8 cellular contexts compared by ENCODE assay signal in the genomic region with DNA sequence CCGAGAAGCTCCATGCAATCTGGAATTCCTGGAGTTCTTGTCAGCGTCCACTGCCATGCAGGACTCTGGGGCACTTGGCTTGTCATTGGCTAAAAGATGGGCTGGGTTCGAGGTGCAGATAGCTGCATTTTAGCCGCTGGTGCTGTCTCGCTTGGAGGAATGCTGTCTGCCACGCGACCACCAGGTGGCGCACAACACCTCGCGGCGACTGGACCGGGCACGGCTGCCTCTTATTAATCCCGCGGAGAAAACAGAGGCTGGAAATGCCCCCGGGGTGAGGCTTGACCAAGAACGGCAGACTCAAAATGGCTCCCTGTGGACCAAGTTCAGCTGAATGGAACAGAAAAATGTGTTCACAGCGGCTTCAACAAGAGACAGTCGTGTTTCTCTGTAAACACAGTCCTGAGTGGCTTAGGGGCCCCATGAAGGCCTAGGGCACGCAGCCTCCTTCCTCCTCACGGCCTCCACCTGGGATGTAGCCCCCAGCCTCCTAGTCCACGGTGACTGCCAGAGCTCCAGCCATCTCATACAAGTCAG. TPM values are rescaled to one million over a fixed set of nuclear protein-coding genes. Genes with fewer than 3 reads are reported as not detected.
DNase-seq lines count a peak whose midpoint lies in the region; ATAC-seq and TF ChIP-seq lines count a peak whose summit lies in the region.

No MANE protein-coding gene starts in this region.

- H3K27ac ChIP-seq in heart left ventricle: no peak overlapping the region

- intact Hi-C loops in heart left ventricle (cut with DNase I): loop anchor here (1.0 to 10.0 kb wide), 8 partner anchors 62 to 276 kb away; no protein-coding TSS in a partner anchor

- WGBS in heart left ventricle, 4 donors: 0 to 13% (median 12%) methylated on average over 3 to 22 of the region's 22 CpGs

- TF ChIP-seq CTCF in heart left ventricle (IDR thresholded peaks at IDR 0.05): peak; percentile 85 to 96 (median 92)

- H3K4me3 ChIP-seq in MG63 (no peak overlapping the region), heart left ventricle (no peak overlapping the region)

- ATAC-seq in GM21360 (IDR thresholded peaks at IDR 0.05; ENCODE audit: unreplicated experiment) (peak; percentile 48), heart left ventricle (peak in 3 of 4 donors; percentile 64 to 80 (median 74))

- H3K27me3 ChIP-seq in MG63: no peaks in the 10 kb centered on the region
- peaks cover 0 to 38% (median 4%) of the 10 kb centered on the region in 9 donors for H3K27me3 ChIP-seq in heart left ventricle

- H3K4me1 ChIP-seq in heart left ventricle: peaks cover 0 to 33% (median 4%) of the 10 kb centered on the region in 12 donors

- no peak for TF ChIP-seq POLR2A in heart left ventricle (IDR thresholded peaks at IDR 0.05)

- H3K36me3 ChIP-seq in MG63 (no peaks in the 10 kb centered on the region), heart left ventricle (no peaks in the 10 kb centered on the region)

- H3K9me3 ChIP-seq in MG63 (no peaks in the 10 kb centered on the region; the same call in 1 of the 2 replicates), heart left ventricle (peaks cover 0 to 8% (median under 1%) of the 10 kb centered on the region in 12 donors)

- DNase-seq in COLO829 (ENCODE audit: low spot score): peak; percentile 79
- peak; percentile 52 for DNase-seq in MG63
- peak; percentile 62 for DNase-seq in T follicular helper cell (ENCODE audit: low read depth)
- peak; percentile 65 for DNase-seq in activated naive CD8-positive, alpha-beta T cell treated with anti-CD3 and anti-CD28 coated beads, Interleukin-2, amount 50 U/mL, for 16 hours (ENCODE audit: low read depth, low spot score)
- DNase-seq in heart left ventricle: peak; percentile 67 to 90 (median 80)
- peak; percentile 45 for DNase-seq in putamen (ENCODE audit: low spot score)
- DNase-seq in KG1 (lab: John Stamatoyannopoulos, UW): no peak

RNA-seq across cellular contexts. Expression of a gene that starts 46.2 kb away (rescaled TPM):
- total RNA-seq in MG63 (2014; rRNA removed; shearing (Covaris generic); ENCODE audit: low replicate concordance): not detected in 2 replicates
- total RNA-seq in heart left ventricle: under 1 TPM in 5 of 9 donors, not detected in 4; 0.49 to 0.94 (median 0.69) TPM
- polyA plus RNA-seq in heart left ventricle: under 1 TPM in 1 of 2 donors, not detected in 1; 0.06 TPM
